15 cellular contexts compared by ENCODE assay signal in the genomic region with DNA sequence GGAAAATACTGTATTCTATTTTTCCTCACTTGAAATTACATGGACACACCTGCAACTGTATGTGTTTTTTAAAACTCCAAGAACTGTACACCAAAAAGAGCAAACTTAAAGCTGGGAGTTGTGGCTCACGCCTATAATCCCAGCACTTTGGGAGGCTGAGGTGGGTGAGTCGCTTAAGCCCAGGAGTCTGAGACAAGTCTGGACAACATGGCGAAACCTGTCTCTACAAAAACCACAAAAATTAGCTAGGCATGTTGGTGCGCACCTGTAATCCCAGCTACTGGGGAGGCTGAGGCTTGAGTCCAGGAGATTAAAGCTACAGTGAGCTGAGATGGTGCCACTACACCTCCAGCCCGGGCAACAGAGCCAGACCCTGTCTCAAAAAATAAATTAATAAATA.
"Had no signal": no experiment of that assay in that cellular context is flagged by ENCODE, and none has a peak within 500 bp of the region (broad histone marks: within the 10 kb centered on the region; RNA-seq: fewer than 3 reads in every experiment).

No MANE protein-coding gene starts in this region.

- H3K4me3 Mint-ChIP-seq: immature natural killer cell; naive thymus-derived CD4-positive, alpha-beta T cell; stimulated activated naive B cell treated with anti-CD40 and anti-IgM and Interleukin-4, amounts not matched to agents 10 μg/mL and 1 μg/mL and 100 μg/mL, for 72 hours; stimulated activated naive CD8-positive, alpha-beta T cell treated with anti-CD3 and anti-CD28 coated beads, Interleukin-15, amount 100 ng/mL, for 72 hours had no signal

- H3K4me1 Mint-ChIP-seq: immature natural killer cell; stimulated activated naive B cell treated with anti-CD40 and anti-IgM and Interleukin-4, amounts not matched to agents 10 μg/mL and 1 μg/mL and 100 μg/mL, for 72 hours; stimulated activated naive CD8-positive, alpha-beta T cell treated with anti-CD3 and anti-CD28 coated beads, Interleukin-15, amount 100 ng/mL, for 72 hours had no signal

- H3K9me3 Mint-ChIP-seq: immature natural killer cell had no signal

- H3K9me3 ChIP-seq: gastrocnemius medialis, neutrophil, sigmoid colon, thoracic aorta, uterus had no signal

- H3K27ac Mint-ChIP-seq: immature natural killer cell; naive thymus-derived CD4-positive, alpha-beta T cell; stimulated activated naive B cell treated with anti-CD40 and anti-IgM and Interleukin-4, amounts not matched to agents 10 μg/mL and 1 μg/mL and 100 μg/mL, for 72 hours; stimulated activated naive CD8-positive, alpha-beta T cell treated with anti-CD3 and anti-CD28 coated beads, Interleukin-15, amount 100 ng/mL, for 72 hours had no signal

- H3K27me3 ChIP-seq: gastrocnemius medialis, neutrophil, sigmoid colon, uterus had no signal

- DNase-seq: effector memory CD4-positive, alpha-beta T cell; erythroblast; immature natural killer cell; naive thymus-derived CD4-positive, alpha-beta T cell; sigmoid colon; stimulated activated CD4-positive, alpha-beta T cell treated with anti-CD3 and anti-CD28 coated beads, Interleukin-2, amount 100 ng/mL, for 24 hours; stimulated activated CD4-positive, alpha-beta T cell treated with anti-CD3 and anti-CD28 coated beads, Interleukin-4, amount 100 ng/mL, for 4 hours; stimulated activated naive B cell treated with anti-CD40 and anti-IgM and Interleukin-4, amounts not matched to agents 10 μg/mL and 1 μg/mL and 100 μg/mL, for 72 hours; stimulated activated naive CD8-positive, alpha-beta T cell treated with anti-CD3 and anti-CD28 coated beads, Interleukin-15, amount 100 ng/mL, for 72 hours; trophoblast cell; uterus had no signal

- H3K36me3 Mint-ChIP-seq: immature natural killer cell; naive thymus-derived CD4-positive, alpha-beta T cell had no signal

- H3K4me3 ChIP-seq: gastrocnemius medialis, sigmoid colon, skin epidermis, thoracic aorta, uterus had no signal

- H3K4me1 ChIP-seq: sigmoid colon, uterus had no signal

- H3K36me3 ChIP-seq: gastrocnemius medialis, neutrophil, sigmoid colon, thoracic aorta, uterus had no signal

- H3K27ac ChIP-seq: neutrophil, sigmoid colon, skin epidermis, thoracic aorta, uterus had no signal

- ATAC-seq: naive thymus-derived CD4-positive, alpha-beta T cell; stimulated activated naive B cell treated with anti-CD40 and anti-IgM and Interleukin-4, amounts not matched to agents 10 μg/mL and 1 μg/mL and 100 μg/mL, for 72 hours; stimulated activated naive CD8-positive, alpha-beta T cell treated with anti-CD3 and anti-CD28 coated beads, Interleukin-15, amount 100 ng/mL, for 72 hours had no signal
